Comparison of ENCODE assay signal across 26 cellular contexts in the genomic region with DNA sequence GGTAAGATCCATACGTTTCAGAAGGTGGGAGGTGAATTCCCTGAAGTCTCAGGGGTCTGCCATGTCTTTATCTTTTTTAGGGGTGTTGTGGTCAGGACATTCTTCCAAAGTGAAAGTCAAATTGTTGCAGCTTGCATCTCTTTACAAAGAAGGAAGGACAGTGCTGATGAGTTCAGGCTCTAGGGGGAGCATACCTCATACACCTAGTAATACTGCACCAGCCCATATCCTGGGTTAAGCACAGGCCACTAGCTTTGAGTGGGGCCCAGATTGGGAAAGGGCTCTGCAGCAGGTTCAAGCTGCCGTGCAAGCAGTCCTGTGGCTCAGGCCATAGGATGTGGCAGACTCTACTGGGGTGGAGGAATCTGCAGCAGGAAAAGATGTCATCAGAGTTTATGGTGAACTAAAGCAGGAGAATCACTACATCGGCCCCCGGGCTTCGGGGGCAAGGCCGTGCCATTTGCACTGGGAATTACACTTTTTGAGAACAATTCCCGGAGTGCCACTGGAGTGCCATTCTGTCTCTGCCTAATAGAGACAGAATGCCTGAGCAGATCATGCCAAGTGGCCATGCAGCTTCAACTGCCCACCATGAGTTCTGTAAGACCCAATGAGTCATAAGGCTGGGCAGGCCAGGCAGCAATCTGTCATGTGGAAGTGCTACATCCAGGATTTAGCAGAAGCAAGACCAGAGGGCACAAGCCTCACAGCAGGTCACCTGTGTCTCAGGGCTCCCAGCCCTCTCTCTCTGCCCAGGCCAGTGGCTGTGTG. TPM values are rescaled to one million over a fixed set of nuclear protein-coding genes. Genes with fewer than 3 reads are reported as not detected.
DNase-seq lines count a peak whose midpoint lies in the region; ATAC-seq and TF ChIP-seq lines count a peak whose summit lies in the region.
"Had no signal": no experiment of that assay in that cellular context is flagged by ENCODE, and none has a peak within 500 bp of the region (broad histone marks: within the 10 kb centered on the region; RNA-seq: fewer than 3 reads in every experiment).

No MANE protein-coding gene starts in this region.

- H3K36me3 Mint-ChIP-seq in Calu3 (ENCODE audit: insufficient read depth, unreplicated experiment): no peaks in the 10 kb centered on the region
- H3K36me3 Mint-ChIP-seq: CD4-positive, CD25-positive, alpha-beta regulatory T cell had no signal

- H3K4me1 Mint-ChIP-seq in Calu3 (ENCODE audit: low read depth, unreplicated experiment): no peaks in the 10 kb centered on the region

- no TSS peak for BruUV-seq in Calu3 (replicated peaks; lab: Mats Ljungman, UMichigan)

- H3K27me3 ChIP-seq in BLaER1 (no peaks in the 10 kb centered on the region), H7 (ENCODE audit: control insufficient read depth, insufficient read depth, low read length) (no peaks in the 10 kb centered on the region)
- no peaks in the 10 kb centered on the region for H3K27me3 ChIP-seq in effector memory CD4-positive, alpha-beta T cell (replicated peaks; ENCODE audit: control insufficient read depth, insufficient read depth, low read length, poor library complexity, severe bottlenecking)
- H3K27me3 ChIP-seq: heart left ventricle, pancreas, thyroid gland had no signal

- no peak overlapping the region for H3K27ac Mint-ChIP-seq in Calu3 (ENCODE audit: unreplicated experiment)
- H3K27ac Mint-ChIP-seq: nephron; stimulated activated naive CD8-positive, alpha-beta T cell treated with anti-CD3 and anti-CD28 coated beads, Interleukin-15, amount 100 ng/mL, for 72 hours had no signal

- H3K4me2 ChIP-seq in BLaER1: peak overlapping the region; percentile 12; the same call in 1 of the 2 replicates

- peaks cover 7% of the 10 kb centered on the region for H3K9me3 ChIP-seq in BLaER1
- no peaks in the 10 kb centered on the region for H3K9me3 ChIP-seq in effector memory CD4-positive, alpha-beta T cell (ENCODE audit: control insufficient read depth, low read length)
- H3K9me3 ChIP-seq: pancreas, thyroid gland had no signal

- H3K36me3 ChIP-seq in BLaER1 (no peaks in the 10 kb centered on the region), H7 (replicated peaks; ENCODE audit: control insufficient read depth, insufficient read depth, low read length) (no peaks in the 10 kb centered on the region)
- H3K36me3 ChIP-seq in effector memory CD4-positive, alpha-beta T cell (ENCODE audit: control insufficient read depth, insufficient read depth, low read length): no peaks in the 10 kb centered on the region
- H3K36me3 ChIP-seq: heart left ventricle, left ventricle myocardium inferior, pancreas, thyroid gland had no signal

- H3K4me3 ChIP-seq in BLaER1 (no peak overlapping the region), H7 (ENCODE audit: insufficient read depth, low read depth, low read length) (no peak overlapping the region)
- no peak overlapping the region for H3K4me3 ChIP-seq in effector memory CD4-positive, alpha-beta T cell (ENCODE audit: insufficient read depth, low read depth, low read length, poor library complexity, severe bottlenecking)
- H3K4me3 ChIP-seq: heart left ventricle, left ventricle myocardium inferior, pancreas, thyroid gland had no signal

- peaks cover 70% of the 10 kb centered on the region for H3K27me3 Mint-ChIP-seq in Calu3 (ENCODE audit: unreplicated experiment)
- H3K27me3 Mint-ChIP-seq: stimulated activated naive CD8-positive, alpha-beta T cell treated with anti-CD3 and anti-CD28 coated beads, Interleukin-15, amount 100 ng/mL, for 72 hours had no signal

- H3K9ac ChIP-seq in BLaER1: no peak overlapping the region

- intact Hi-C loops in Calu3 (cut with micrococcal nuclease; ENCODE audit: unreplicated experiment): no loop called here

- DNase-seq in H7 (peak; percentile 51), islet precursor cell (peak; percentile 50), OCI-M2 (lab: John Stamatoyannopoulos, UW; ENCODE audit: unreplicated experiment) (no peak), Calu3 (no peak)
- DNase-seq in activated CD8-positive, alpha-beta memory T cell treated with anti-CD3 and anti-CD28 coated beads, Interleukin-2, amount 50 U/mL, for 48 hours: peak; percentile 40
- no peak for DNase-seq in effector memory CD4-positive, alpha-beta T cell
- DNase-seq: activated CD4-positive, alpha-beta T cell treated with anti-CD3 and anti-CD28 coated beads, Interleukin-2, amount 50 U/mL, for 4 hours; activated gamma-delta T cell; CD4-positive, CD25-positive, alpha-beta regulatory T cell; cerebellar nuclear complex; heart left ventricle; Karpas-422; left ventricle myocardium inferior; NCI-H1092 treated with DMSO at 0.1 percent for 48 hours; NCI-H1930; NCI-H2227 treated with DMSO at 0.1 percent for 48 hours; NCI-H69; stimulated activated naive CD8-positive, alpha-beta T cell treated with anti-CD3 and anti-CD28 coated beads, Interleukin-15, amount 100 ng/mL, for 72 hours; T1000; thyroid gland had no signal

- H3K9me3 Mint-ChIP-seq in Calu3 (ENCODE audit: low read depth, unreplicated experiment): no peaks in the 10 kb centered on the region

- no peak for TF ChIP-seq CTCF in Calu3 (IDR thresholded peaks at IDR 0.05; ENCODE audit: unreplicated experiment)

- no peak for ATAC-seq in GM21786 (IDR thresholded peaks at IDR 0.05; ENCODE audit: unreplicated experiment)
- ATAC-seq: heart left ventricle; pancreas; stimulated activated naive CD8-positive, alpha-beta T cell treated with anti-CD3 and anti-CD28 coated beads, Interleukin-15, amount 100 ng/mL, for 72 hours had no signal

- H3K4me3 Mint-ChIP-seq in Calu3 (ENCODE audit: low read depth, unreplicated experiment): no peak overlapping the region
- H3K4me3 Mint-ChIP-seq: CD4-positive, CD25-positive, alpha-beta regulatory T cell; nephron; stimulated activated naive CD8-positive, alpha-beta T cell treated with anti-CD3 and anti-CD28 coated beads, Interleukin-15, amount 100 ng/mL, for 72 hours had no signal

- H4K20me1 ChIP-seq in BLaER1: no peaks in the 10 kb centered on the region

- CTCF ChIA-PET in Calu3 (lab: Charles Lee): interaction anchor here (0.6 kb wide), 1 partner anchor 1169 kb away, joined by 6 read pairs; no protein-coding TSS in a partner anchor

- H3K4me1 ChIP-seq in BLaER1: peaks cover 90% of the 10 kb centered on the region
- peaks cover 16% of the 10 kb centered on the region for H3K4me1 ChIP-seq in effector memory CD4-positive, alpha-beta T cell (ENCODE audit: control insufficient read depth, insufficient read depth, low read length, poor library complexity, severe bottlenecking)
- H3K4me1 ChIP-seq: left ventricle myocardium inferior, pancreas, thyroid gland had no signal

- H3K27ac ChIP-seq in BLaER1: peak overlapping the region; percentile 23; the same call in 1 of the 2 replicates
- no peak overlapping the region for H3K27ac ChIP-seq in effector memory CD4-positive, alpha-beta T cell (ENCODE audit: insufficient read depth, low read length, poor library complexity, severe bottlenecking)
- H3K27ac ChIP-seq: heart left ventricle, left ventricle myocardium inferior, pancreas, thyroid gland had no signal

RNA-seq across cellular contexts. Expression of gene DIO3, which starts 32.3 kb away (rescaled TPM):
- total RNA-seq in H7 (2014; rRNA removed; shearing (Covaris generic)): 0.85 and 1.0 TPM in 2 replicates
- total RNA-seq in Calu3 (2022): 1.7 and 2.3 TPM in 2 replicates
- total RNA-seq: CD4-positive, CD25-positive, alpha-beta regulatory T cell; epithelial cell of proximal tubule; fibroblast of villous mesenchyme; left ventricle myocardium inferior had no signal

Comparison
In these comparisons a context has a peak if more than half of its experiments do, and no peak if none do; other contexts are left out.
1. DNase-seq: peak in H7 (single experiment), activated CD8-positive, alpha-beta memory T cell treated with anti-CD3 and anti-CD28 coated beads, Interleukin-2, amount 50 U/mL, for 48 hours (single experiment) and islet precursor cell (single experiment); none in OCI-M2 (single experiment), effector memory CD4-positive, alpha-beta T cell (0 of 3) and Calu3 (single experiment).